ENCODE assay signal across 20 cellular contexts in genomic region chr10:132711618-132712051, GRCh38.
DNase-seq lines count a peak whose midpoint lies in the region; ATAC-seq, FAIRE-seq and TF ChIP-seq lines count a peak whose summit lies in the region.
"Had no signal": no experiment of that assay in that cellular context is flagged by ENCODE, and none has a peak within 500 bp of the region (broad histone marks: within the 10 kb centered on the region; RNA-seq: fewer than 3 reads in every experiment).

No MANE protein-coding gene starts in this region.

- peak overlapping the region in 1 of 7 donors; percentile 11 for H3K27ac Mint-ChIP-seq in CD14-positive monocyte
- H3K27ac Mint-ChIP-seq: CD4-positive, CD25-positive, alpha-beta regulatory T cell had no signal

- peaks cover 79 to 91% of the 10 kb centered on the region in 2 donors for H3K36me3 Mint-ChIP-seq in CD14-positive monocyte

- WGBS in right cardiac atrium = 96% methylated on average over 11 of the region's 11 CpGs

- TF ChIP-seq CTCF in CD14-positive monocyte (IDR thresholded peaks at IDR 0.05) (no peak), bronchial epithelial cell (IDR thresholded peaks at IDR 0.05; ENCODE audit: insufficient read depth, low read length, severe bottlenecking) (no peak), ascending aorta (IDR thresholded peaks at IDR 0.05) (no peak)

- H3K4me3 ChIP-seq in bronchial epithelial cell (ENCODE audit: low read depth, low read length) (no peak overlapping the region), right cardiac atrium (ENCODE audit: low read length) (no peak overlapping the region), ascending aorta (no peak overlapping the region)

- H3K27ac ChIP-seq in right cardiac atrium (ENCODE audit: low read length) (no peak overlapping the region), ascending aorta (no peak overlapping the region)
- H3K27ac ChIP-seq: KMS-11, RWPE1 had no signal

- H3K4me1 Mint-ChIP-seq in CD14-positive monocyte = no peaks in the 10 kb centered on the region

- ATAC-seq in right cardiac atrium = no peak
- no peak for ATAC-seq in sciatic nerve
- ATAC-seq: PC-3 had no signal

- peaks cover 0 to 2% (median 0%) of the 10 kb centered on the region in 3 donors for H3K27me3 Mint-ChIP-seq in CD14-positive monocyte (ENCODE audit: low read depth in 3 of 3)
- H3K27me3 Mint-ChIP-seq: CD4-positive, CD25-positive, alpha-beta regulatory T cell had no signal

- H3K4me3 Mint-ChIP-seq in CD14-positive monocyte = no peak overlapping the region
- H3K4me3 Mint-ChIP-seq: CD4-positive, CD25-positive, alpha-beta regulatory T cell had no signal

- peaks cover 11 to 28% (median 19%) of the 10 kb centered on the region in 7 donors for H3K9me3 Mint-ChIP-seq in CD14-positive monocyte

- no peaks in the 10 kb centered on the region for H3K4me1 ChIP-seq in right cardiac atrium (ENCODE audit: control insufficient read depth, insufficient read depth, low read length)
- H3K4me1 ChIP-seq in ascending aorta = no peaks in the 10 kb centered on the region
- H3K4me1 ChIP-seq: Caco-2 had no signal

- H3K9me3 ChIP-seq in right cardiac atrium (ENCODE audit: control insufficient read depth, low read length) = no peaks in the 10 kb centered on the region
- H3K9me3 ChIP-seq in ascending aorta = no peaks in the 10 kb centered on the region
- H3K9me3 ChIP-seq: Caco-2 had no signal

- peak; percentile 44 for DNase-seq in CD14-positive monocyte (ENCODE audit: low spot score)
- DNase-seq in bronchial epithelial cell (ENCODE audit: low read depth) = peak; percentile 6
- peak; percentile 3 to 24 (median 24) for DNase-seq in right cardiac atrium
- peak; percentile 47 for DNase-seq in sciatic nerve (ENCODE audit: low spot score)
- DNase-seq in cerebellum (ENCODE audit: low spot score) = no peak
- DNase-seq in stimulated activated CD4-positive, alpha-beta T cell treated with anti-CD3 and anti-CD28 coated beads, Interleukin-1b, Interleukin-23, amount 100 ng/mL, for 48 hours = no peak
- DNase-seq in ascending aorta (ENCODE audit: low spot score in 2 of 2) = no peak
- DNase-seq: ACHN; AML-193; Caco-2; CD4-positive, CD25-positive, alpha-beta regulatory T cell; EL; GOT3; NCI-H1048; NCI-H1436 treated with DMSO at 0.1 percent for 48 hours; NCI-H2081; NCI-H748 treated with DMSO at 0.1 percent for 48 hours; PC-3 had no signal

- intact Hi-C loops in CD14-positive monocyte (cut with micrococcal nuclease) = no loop called here
- intact Hi-C loops in right cardiac atrium (cut with DNase I) = no loop called here
- intact Hi-C loops in sciatic nerve (cut with DNase I) = no loop called here
- intact Hi-C loops in ascending aorta (cut with DNase I) = no loop called here

- H3K27me3 ChIP-seq in bronchial epithelial cell (ENCODE audit: control insufficient read depth, insufficient read depth, low read length) = no peaks in the 10 kb centered on the region
- no peaks in the 10 kb centered on the region for H3K27me3 ChIP-seq in right cardiac atrium (ENCODE audit: control insufficient read depth, insufficient read depth)
- no peaks in the 10 kb centered on the region for H3K27me3 ChIP-seq in ascending aorta

- FAIRE-seq in bronchial epithelial cell (lab: Jason Lieb, UNC) = no peak

- H3K36me3 ChIP-seq in bronchial epithelial cell (ENCODE audit: control insufficient read depth, insufficient read depth, low read length) (peaks cover 7% of the 10 kb centered on the region), ascending aorta (peaks cover 26 to 59% of the 10 kb centered on the region in 2 donors)

Comparison
In these comparisons a context has a peak if more than half of its experiments do, and no peak if none do; other contexts are left out.
1. DNase-seq: peak in CD14-positive monocyte (single experiment), bronchial epithelial cell (single experiment), right cardiac atrium (3 of 3) and sciatic nerve (single experiment); none in cerebellum (single experiment), stimulated activated CD4-positive, alpha-beta T cell treated with anti-CD3 and anti-CD28 coated beads, Interleukin-1b, Interleukin-23, amount 100 ng/mL, for 48 hours (single experiment) and ascending aorta (0 of 2).